In the genomic region with DNA sequence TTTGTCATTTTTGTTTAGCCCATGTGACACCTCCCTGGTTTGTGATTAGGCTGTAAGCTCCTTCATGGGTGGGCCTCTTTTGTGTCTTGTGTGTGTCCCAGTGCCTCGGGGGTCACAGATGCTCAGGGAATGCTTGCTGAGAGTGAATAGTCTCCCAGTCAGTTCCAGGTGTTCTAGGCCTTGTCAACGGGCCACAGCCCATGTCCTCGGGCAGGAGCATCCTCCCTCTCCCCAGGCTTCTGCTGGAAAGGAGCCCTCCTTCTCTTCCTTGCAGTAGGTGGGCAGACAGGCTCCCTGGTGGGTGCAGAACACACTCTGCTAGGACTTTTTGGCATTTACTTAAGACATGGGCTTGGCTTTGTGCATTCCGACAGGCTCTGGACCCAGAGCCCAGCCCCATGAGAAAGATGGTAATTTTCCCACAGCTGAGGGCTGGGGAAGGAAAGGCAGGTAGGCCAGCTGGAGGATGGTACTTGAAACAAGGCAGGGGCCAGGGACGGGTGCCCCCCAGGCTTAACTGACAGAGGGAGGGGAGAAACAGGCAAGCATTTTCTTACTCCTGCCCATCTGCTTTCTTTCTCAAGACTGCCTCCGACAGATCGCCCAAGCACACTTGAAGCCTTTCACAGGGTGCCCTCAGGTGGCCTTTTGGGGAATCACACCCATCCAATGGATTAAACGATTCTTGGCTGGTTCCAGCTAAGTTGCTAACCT, we compare ENCODE assay signal across 1 cellular context.
TF ChIP-seq lines count a peak whose summit lies in the region.

No MANE protein-coding gene starts in this region.

TF ChIP-seq in GM23338, 12 proteins besides CTCF, POLR2A, EP300 and RAD21 (continued from another document):
- TF ChIP-seq, protein P1, sequence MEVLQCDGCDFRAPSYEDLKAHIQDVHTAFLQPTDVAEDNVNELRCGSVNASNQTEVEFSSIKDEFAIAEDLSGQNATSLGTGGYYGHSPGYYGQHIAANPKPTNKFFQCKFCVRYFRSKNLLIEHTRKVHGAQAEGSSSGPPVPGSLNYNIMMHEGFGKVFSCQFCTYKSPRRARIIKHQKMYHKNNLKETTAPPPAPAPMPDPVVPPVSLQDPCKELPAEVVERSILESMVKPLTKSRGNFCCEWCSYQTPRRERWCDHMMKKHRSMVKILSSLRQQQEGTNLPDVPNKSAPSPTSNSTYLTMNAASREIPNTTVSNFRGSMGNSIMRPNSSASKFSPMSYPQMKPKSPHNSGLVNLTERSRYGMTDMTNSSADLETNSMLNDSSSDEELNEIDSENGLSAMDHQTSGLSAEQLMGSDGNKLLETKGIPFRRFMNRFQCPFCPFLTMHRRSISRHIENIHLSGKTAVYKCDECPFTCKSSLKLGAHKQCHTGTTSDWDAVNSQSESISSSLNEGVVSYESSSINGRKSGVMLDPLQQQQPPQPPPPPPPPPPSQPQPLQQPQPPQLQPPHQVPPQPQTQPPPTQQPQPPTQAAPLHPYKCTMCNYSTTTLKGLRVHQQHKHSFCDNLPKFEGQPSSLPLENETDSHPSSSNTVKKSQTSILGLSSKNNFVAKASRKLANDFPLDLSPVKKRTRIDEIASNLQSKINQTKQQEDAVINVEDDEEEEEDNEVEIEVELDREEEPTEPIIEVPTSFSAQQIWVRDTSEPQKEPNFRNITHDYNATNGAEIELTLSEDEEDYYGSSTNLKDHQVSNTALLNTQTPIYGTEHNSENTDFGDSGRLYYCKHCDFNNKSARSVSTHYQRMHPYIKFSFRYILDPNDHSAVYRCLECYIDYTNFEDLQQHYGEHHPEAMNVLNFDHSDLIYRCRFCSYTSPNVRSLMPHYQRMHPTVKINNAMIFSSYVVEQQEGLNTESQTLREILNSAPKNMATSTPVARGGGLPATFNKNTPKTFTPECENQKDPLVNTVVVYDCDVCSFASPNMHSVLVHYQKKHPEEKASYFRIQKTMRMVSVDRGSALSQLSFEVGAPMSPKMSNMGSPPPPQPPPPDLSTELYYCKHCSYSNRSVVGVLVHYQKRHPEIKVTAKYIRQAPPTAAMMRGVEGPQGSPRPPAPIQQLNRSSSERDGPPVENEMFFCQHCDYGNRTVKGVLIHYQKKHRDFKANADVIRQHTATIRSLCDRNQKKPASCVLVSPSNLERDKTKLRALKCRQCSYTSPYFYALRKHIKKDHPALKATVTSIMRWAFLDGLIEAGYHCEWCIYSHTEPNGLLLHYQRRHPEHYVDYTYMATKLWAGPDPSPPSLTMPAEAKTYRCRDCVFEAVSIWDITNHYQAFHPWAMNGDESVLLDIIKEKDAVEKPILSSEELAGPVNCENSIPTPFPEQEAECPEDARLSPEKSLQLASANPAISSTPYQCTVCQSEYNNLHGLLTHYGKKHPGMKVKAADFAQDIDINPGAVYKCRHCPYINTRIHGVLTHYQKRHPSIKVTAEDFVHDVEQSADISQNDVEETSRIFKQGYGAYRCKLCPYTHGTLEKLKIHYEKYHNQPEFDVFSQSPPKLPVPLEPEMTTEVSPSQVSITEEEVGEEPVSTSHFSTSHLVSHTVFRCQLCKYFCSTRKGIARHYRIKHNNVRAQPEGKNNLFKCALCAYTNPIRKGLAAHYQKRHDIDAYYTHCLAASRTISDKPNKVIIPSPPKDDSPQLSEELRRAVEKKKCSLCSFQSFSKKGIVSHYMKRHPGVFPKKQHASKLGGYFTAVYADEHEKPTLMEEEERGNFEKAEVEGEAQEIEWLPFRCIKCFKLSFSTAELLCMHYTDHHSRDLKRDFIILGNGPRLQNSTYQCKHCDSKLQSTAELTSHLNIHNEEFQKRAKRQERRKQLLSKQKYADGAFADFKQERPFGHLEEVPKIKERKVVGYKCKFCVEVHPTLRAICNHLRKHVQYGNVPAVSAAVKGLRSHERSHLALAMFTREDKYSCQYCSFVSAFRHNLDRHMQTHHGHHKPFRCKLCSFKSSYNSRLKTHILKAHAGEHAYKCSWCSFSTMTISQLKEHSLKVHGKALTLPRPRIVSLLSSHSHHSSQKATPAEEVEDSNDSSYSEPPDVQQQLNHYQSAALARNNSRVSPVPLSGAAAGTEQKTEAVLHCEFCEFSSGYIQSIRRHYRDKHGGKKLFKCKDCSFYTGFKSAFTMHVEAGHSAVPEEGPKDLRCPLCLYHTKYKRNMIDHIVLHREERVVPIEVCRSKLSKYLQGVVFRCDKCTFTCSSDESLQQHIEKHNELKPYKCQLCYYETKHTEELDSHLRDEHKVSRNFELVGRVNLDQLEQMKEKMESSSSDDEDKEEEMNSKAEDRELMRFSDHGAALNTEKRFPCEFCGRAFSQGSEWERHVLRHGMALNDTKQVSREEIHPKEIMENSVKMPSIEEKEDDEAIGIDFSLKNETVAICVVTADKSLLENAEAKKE (CRISPR knock-in tag; IDR thresholded peaks at IDR 0.05): no peak
- TF ChIP-seq, protein P2, sequence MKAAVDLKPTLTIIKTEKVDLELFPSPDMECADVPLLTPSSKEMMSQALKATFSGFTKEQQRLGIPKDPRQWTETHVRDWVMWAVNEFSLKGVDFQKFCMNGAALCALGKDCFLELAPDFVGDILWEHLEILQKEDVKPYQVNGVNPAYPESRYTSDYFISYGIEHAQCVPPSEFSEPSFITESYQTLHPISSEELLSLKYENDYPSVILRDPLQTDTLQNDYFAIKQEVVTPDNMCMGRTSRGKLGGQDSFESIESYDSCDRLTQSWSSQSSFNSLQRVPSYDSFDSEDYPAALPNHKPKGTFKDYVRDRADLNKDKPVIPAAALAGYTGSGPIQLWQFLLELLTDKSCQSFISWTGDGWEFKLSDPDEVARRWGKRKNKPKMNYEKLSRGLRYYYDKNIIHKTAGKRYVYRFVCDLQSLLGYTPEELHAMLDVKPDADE (IDR thresholded peaks at IDR 0.05): no peak
- TF ChIP-seq JUNB (IDR thresholded peaks at IDR 0.05; ENCODE audit: unreplicated experiment): no peak
